Comparison of ENCODE assay signal across 24 cellular contexts in genomic region chr10:44356139-44357115, GRCh38. TPM values are rescaled to one million over a fixed set of nuclear protein-coding genes. Genes with fewer than 3 reads are reported as not detected.
DNase-seq lines count a peak whose midpoint lies in the region; FAIRE-seq and TF ChIP-seq lines count a peak whose summit lies in the region.
"Had no signal": no experiment of that assay in that cellular context is flagged by ENCODE, and none has a peak within 500 bp of the region (broad histone marks: within the 10 kb centered on the region; RNA-seq: fewer than 3 reads in every experiment).

No MANE protein-coding gene starts in this region.

- no peak for FAIRE-seq in bronchial epithelial cell (lab: Jason Lieb, UNC)
- FAIRE-seq: G401.6, GM18507 had no signal

- BruUV-seq in mammary epithelial cell (replicated peaks; lab: Mats Ljungman, UMichigan) = no TSS peak

- WGBS in mammary epithelial cell (ENCODE audit: low coverage, missing lambda C conversion rate) = 40% methylated on average over 18 of the region's 21 CpGs

- CTCF ChIA-PET in mammary epithelial cell (lab: Charles Lee; ENCODE audit: low non-redundant PET) = no interaction called here

- in situ Hi-C loops in mammary epithelial cell (cut with MboI; ENCODE audit: low sequenced_read_pairs in 2 of 2) = no loop called here

- H3K4me2 ChIP-seq in mammary epithelial cell (ENCODE audit: insufficient read depth, low read depth, low read length) (no peak overlapping the region), osteoblast (ENCODE audit: insufficient read depth, low read length) (no peak overlapping the region)

- no peak for TF ChIP-seq CTCF in mammary epithelial cell (conservative IDR thresholded peaks at IDR 0.05 in 1 of 2, IDR thresholded peaks at IDR 0.05 in 1 of 2; ENCODE audit: extremely low read depth in 1 of 2, insufficient read depth in 1 of 2, low read depth in 1 of 2, low read length in 2 of 2)
- no peak for TF ChIP-seq CTCF in breast epithelium (IDR thresholded peaks at IDR 0.05)
- no peak for TF ChIP-seq CTCF in bronchial epithelial cell (IDR thresholded peaks at IDR 0.05; ENCODE audit: insufficient read depth, low read length, severe bottlenecking)
- TF ChIP-seq CTCF in osteoblast (IDR thresholded peaks at IDR 0.05; ENCODE audit: extremely low read depth, low read depth, low read length) = no peak
- TF ChIP-seq CTCF in dorsolateral prefrontal cortex (IDR thresholded peaks at IDR 0.05 in 54 of 56, conservative IDR thresholded peaks at IDR 0.05 in 2 of 56; ENCODE audit: low read depth in 1 of 56, partially characterized antibody in 56 of 56) = no peak

- H3K27ac ChIP-seq in mammary epithelial cell (ENCODE audit: insufficient read depth, low read depth, low read length) (no peak overlapping the region), breast epithelium (no peak overlapping the region), osteoblast (ENCODE audit: low read depth, low read length) (no peak overlapping the region), dorsolateral prefrontal cortex (no peak overlapping the region)
- H3K27ac ChIP-seq: HL-60 had no signal

- H3K4me3 ChIP-seq in mammary epithelial cell (replicated peaks in 1 of 3; ENCODE audit: insufficient read depth in 1 of 3, low read depth in 2 of 3, low read length in 3 of 3) (no peak overlapping the region), breast epithelium (no peak overlapping the region), bronchial epithelial cell (ENCODE audit: low read depth, low read length) (no peak overlapping the region), osteoblast (ENCODE audit: insufficient read depth, low read length) (no peak overlapping the region), dorsolateral prefrontal cortex (no peak overlapping the region)

- peak; percentile 1 for DNase-seq in mammary epithelial cell
- no peak for DNase-seq in breast epithelium (ENCODE audit: low spot score in 2 of 2)
- DNase-seq in bronchial epithelial cell (ENCODE audit: low read depth) = peak; percentile 7
- DNase-seq in osteoblast (ENCODE audit: insufficient read length, low spot score, missing footprints) = peak; percentile 88
- DNase-seq in germinal center (ENCODE audit: low spot score) = no peak
- no peak for DNase-seq in NCI-H2081 treated with DMSO at 0.1 percent for 48 hours (lab: John Stamatoyannopoulos, UW)
- DNase-seq in dorsolateral prefrontal cortex = no peak
- DNase-seq: 8988T; AML-193; HFFc6; KBM-7; MM.1S; NCI-H1092; NCI-H1436; NCI-H187 treated with DMSO at 0.1 percent for 48 hours; NCI-H226; NCI-H510A treated with DMSO at 0.1 percent for 48 hours; NCI-H774; NK-92 treated with Interleukin-12 subunit alpha and Interleukin-12 subunit beta, amount 100 ng/mL, for 24 hours had no signal

- intact Hi-C loops in mammary epithelial cell (cut with micrococcal nuclease) = no loop called here
- intact Hi-C loops in breast epithelium (cut with DNase I; ENCODE audit: low total_unique reads) = no loop called here
- intact Hi-C loops in dorsolateral prefrontal cortex (cut with DNase I) = no loop called here

- H3K9me3 ChIP-seq in mammary epithelial cell (replicated peaks; ENCODE audit: insufficient read depth, low read length) (peaks cover 22% of the 10 kb centered on the region), breast epithelium (no peaks in the 10 kb centered on the region), osteoblast (ENCODE audit: low read depth, low read length) (no peaks in the 10 kb centered on the region)

- dilution Hi-C loops in mammary epithelial cell (cut with HindIII; ENCODE audit: low sequenced_read_pairs) = no loop called here

- H2AFZ ChIP-seq in mammary epithelial cell (ENCODE audit: low read depth, low read length) (no peak overlapping the region), osteoblast (ENCODE audit: low read length) (no peak overlapping the region)

- H3K79me2 ChIP-seq in mammary epithelial cell (ENCODE audit: insufficient read depth, low read length) = no peaks in the 10 kb centered on the region
- H3K79me2 ChIP-seq in osteoblast (ENCODE audit: insufficient read depth, low read length) = no peaks in the 10 kb centered on the region

- TF ChIP-seq POLR2A in breast epithelium (IDR thresholded peaks at IDR 0.05) = no peak

- H3K36me3 ChIP-seq in mammary epithelial cell (ENCODE audit: insufficient read depth, low read length) = no peaks in the 10 kb centered on the region
- no peaks in the 10 kb centered on the region for H3K36me3 ChIP-seq in breast epithelium
- H3K36me3 ChIP-seq in bronchial epithelial cell (ENCODE audit: control insufficient read depth, insufficient read depth, low read length) = no peaks in the 10 kb centered on the region
- no peaks in the 10 kb centered on the region for H3K36me3 ChIP-seq in osteoblast (ENCODE audit: insufficient read depth, low read length)

- H3K9ac ChIP-seq in mammary epithelial cell (ENCODE audit: insufficient read depth, low read length) = no peak overlapping the region

- H4K20me1 ChIP-seq in mammary epithelial cell (ENCODE audit: insufficient read depth, low read length) = no peaks in the 10 kb centered on the region
- H4K20me1 ChIP-seq in osteoblast (ENCODE audit: insufficient read depth, low read length) = no peaks in the 10 kb centered on the region

- H3K27me3 ChIP-seq in mammary epithelial cell (ENCODE audit: insufficient read depth, low read length) (no peaks in the 10 kb centered on the region), breast epithelium (no peaks in the 10 kb centered on the region), bronchial epithelial cell (ENCODE audit: control insufficient read depth, insufficient read depth, low read length) (no peaks in the 10 kb centered on the region), osteoblast (ENCODE audit: insufficient read depth, low read length) (no peaks in the 10 kb centered on the region), dorsolateral prefrontal cortex (peaks cover 0 to 3% (median 0%) of the 10 kb centered on the region in 45 donors)

- H3K4me1 ChIP-seq in mammary epithelial cell (ENCODE audit: insufficient read depth, low read length) (no peaks in the 10 kb centered on the region), breast epithelium (no peaks in the 10 kb centered on the region), osteoblast (ENCODE audit: insufficient read depth, low read length) (peaks cover 5% of the 10 kb centered on the region)

RNA-seq across cellular contexts. Expression of gene CXCL12, which starts 28.5 kb away (rescaled TPM):
- total RNA-seq in mammary epithelial cell (under 1 TPM in 1 of 2 donors, not detected in 1; 0.50 TPM), breast epithelium (100 to 1,000 TPM in 2 of 3 donors, 10 to 100 TPM in 1; 66.4 to 164 (median 103) TPM), bronchial epithelial cell (under 0.01 and 1.3 TPM in 2 replicates), osteoblast (288 and 358 TPM in 2 replicates), dorsolateral prefrontal cortex (10 to 100 TPM in 67 of 120 experiments, 1 to 10 TPM in 53; 2.1 to 36.3 (median 10.6) TPM)
- not detected for polyA plus RNA-seq in mammary epithelial cell
- polyA minus RNA-seq in mammary epithelial cell = not detected
- total RNA-seq: HT-29 had no signal
- polyA plus RNA-seq: CD14-positive monocyte had no signal

Comparison
In these comparisons a context has a peak if more than half of its experiments do, and no peak if none do; other contexts are left out.
1. DNase-seq: peak in mammary epithelial cell (single experiment), bronchial epithelial cell (single experiment) and osteoblast (single experiment); none in breast epithelium (0 of 2), germinal center (single experiment), NCI-H2081 treated with DMSO at 0.1 percent for 48 hours (single experiment) and dorsolateral prefrontal cortex (0 of 10).